Comparison of ENCODE assay signal across 1 cellular context in the genomic region with DNA sequence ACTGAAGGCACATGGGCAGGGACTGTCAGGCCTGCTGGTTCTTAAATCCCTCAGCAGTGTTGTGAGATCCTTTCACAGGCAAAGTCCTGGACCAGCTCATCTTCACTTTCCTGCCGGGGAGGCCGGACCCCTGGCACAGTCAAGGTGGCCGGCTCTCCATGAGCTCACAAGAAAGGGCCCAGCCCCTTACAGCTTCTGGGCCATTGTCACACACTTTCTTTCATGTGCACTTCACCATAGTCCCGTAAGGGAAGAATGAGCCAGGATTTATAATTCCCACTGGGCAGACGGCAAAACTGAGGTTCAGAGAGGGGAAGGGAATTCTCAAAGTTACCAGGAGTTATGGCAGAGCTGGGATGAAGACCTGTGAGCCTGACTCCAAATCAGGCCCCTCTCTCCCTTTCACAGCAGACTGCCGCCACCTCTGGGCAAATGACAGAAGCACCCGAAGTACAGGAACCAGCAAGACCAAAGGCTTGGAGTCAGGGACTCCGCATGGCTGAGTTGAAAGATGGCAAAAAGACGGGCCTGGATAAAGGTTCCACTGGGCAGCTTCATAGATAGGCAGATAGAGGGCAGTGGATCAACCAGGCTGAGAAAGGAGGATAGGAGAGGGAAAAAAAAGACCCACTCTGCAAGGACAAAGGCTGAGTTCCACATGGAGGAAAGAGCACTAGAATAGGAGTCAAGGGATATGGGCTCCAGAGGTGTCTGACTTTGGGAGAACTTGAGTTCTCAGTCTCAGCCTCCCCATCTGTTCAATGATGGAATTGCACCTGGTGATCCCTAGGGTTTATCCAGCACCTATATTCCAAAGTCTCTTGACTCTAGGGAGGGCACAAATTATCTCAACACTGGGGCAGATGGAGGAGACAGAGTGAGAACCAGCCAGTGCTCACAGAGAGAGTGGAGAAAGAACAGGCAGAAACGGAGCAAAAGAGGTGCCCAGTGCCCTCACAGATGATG.
TF ChIP-seq lines count a peak whose summit lies in the region.

No MANE protein-coding gene starts in this region.

TF ChIP-seq in HepG2, 621 proteins besides CTCF, POLR2A, EP300 and RAD21 (continued from another document):
- TF ChIP-seq, protein P1, sequence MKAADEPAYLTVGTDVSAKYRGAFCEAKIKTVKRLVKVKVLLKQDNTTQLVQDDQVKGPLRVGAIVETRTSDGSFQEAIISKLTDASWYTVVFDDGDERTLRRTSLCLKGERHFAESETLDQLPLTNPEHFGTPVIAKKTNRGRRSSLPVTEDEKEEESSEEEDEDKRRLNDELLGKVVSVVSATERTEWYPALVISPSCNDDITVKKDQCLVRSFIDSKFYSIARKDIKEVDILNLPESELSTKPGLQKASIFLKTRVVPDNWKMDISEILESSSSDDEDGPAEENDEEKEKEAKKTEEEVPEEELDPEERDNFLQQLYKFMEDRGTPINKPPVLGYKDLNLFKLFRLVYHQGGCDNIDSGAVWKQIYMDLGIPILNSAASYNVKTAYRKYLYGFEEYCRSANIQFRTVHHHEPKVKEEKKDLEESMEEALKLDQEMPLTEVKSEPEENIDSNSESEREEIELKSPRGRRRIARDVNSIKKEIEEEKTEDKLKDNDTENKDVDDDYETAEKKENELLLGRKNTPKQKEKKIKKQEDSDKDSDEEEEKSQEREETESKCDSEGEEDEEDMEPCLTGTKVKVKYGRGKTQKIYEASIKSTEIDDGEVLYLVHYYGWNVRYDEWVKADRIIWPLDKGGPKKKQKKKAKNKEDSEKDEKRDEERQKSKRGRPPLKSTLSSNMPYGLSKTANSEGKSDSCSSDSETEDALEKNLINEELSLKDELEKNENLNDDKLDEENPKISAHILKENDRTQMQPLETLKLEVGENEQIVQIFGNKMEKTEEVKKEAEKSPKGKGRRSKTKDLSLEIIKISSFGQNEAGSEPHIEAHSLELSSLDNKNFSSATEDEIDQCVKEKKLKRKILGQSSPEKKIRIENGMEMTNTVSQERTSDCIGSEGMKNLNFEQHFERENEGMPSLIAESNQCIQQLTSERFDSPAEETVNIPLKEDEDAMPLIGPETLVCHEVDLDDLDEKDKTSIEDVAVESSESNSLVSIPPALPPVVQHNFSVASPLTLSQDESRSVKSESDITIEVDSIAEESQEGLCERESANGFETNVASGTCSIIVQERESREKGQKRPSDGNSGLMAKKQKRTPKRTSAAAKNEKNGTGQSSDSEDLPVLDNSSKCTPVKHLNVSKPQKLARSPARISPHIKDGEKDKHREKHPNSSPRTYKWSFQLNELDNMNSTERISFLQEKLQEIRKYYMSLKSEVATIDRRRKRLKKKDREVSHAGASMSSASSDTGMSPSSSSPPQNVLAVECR (CRISPR knock-in tag; IDR thresholded peaks at IDR 0.05; ENCODE audit: borderline replicate concordance) = no peak
